ENCODE assay signal across 8 cellular contexts in the genomic region with DNA sequence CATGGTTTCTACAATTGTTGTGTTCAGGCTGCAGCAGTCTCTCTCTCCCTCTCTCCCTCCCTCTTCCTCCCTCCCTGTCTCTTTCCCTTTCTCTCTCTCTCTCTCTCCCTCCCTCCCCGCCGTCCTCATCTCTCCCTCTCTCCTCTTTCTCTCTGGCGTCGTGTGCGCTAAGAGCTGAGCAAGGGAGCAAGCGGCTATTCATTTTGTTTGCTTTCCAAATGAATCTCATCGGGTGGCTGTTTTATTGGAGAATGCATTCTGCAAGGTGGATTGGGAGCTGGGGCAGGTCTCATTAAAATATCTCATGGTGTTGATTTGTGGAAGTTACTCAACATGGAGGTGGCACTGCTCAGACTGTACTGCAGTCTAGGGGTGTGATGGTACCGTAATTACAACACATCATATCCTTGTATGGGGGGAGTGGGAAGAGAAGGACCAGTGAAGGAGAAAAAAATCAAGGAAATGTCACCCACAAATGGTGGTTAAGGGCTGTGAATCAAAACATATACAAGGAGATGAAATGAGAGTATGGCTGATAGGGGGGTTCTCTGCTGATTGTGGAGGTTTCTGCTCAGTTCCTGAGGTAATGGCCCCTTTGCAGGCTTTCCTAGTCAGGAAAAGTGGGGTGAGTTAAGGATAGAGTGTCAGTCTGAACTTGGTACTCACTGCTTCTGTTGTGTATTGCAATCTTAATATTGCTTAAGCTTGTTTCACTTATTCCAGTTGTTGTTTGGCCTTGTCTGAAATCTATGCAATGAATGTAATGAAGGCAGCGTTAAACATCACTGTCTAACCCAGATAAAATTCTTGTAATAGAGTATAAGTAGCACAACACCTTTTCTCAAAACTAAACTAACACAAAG. TPM values are rescaled to one million over a fixed set of nuclear protein-coding genes. Genes with fewer than 3 reads are reported as not detected.
DNase-seq lines count a peak whose midpoint lies in the region; FAIRE-seq and TF ChIP-seq lines count a peak whose summit lies in the region.

No MANE protein-coding gene starts in this region.

- H3K36me3 ChIP-seq in keratinocyte (ENCODE audit: control insufficient read depth in 2 of 2, extremely low read depth in 1 of 2, insufficient read depth in 2 of 2, low read length in 2 of 2) (peaks cover 10 to 27% of the 10 kb centered on the region in 2 experiments), stomach (peaks cover 27 to 43% (median 42%) of the 10 kb centered on the region in 4 donors)

- peak overlapping the region; percentile 75 for H3K9ac ChIP-seq in keratinocyte (ENCODE audit: control insufficient read depth, extremely low read depth, insufficient read depth, low read length)

- 2 to 6% (median 5%) methylated on average over 9 of the region's 9 CpGs for WGBS in stomach, 5 donors

- no peak for FAIRE-seq in keratinocyte (lab: Jason Lieb, UNC)

- in situ Hi-C loops in astrocyte of the cerebellum (cut with HindIII; ENCODE audit: low sequenced_read_pairs) = no loop called here

- no peaks in the 10 kb centered on the region for H3K9me3 ChIP-seq in keratinocyte (ENCODE audit: control insufficient read depth, low read depth, low read length)
- no peaks in the 10 kb centered on the region for H3K9me3 ChIP-seq in stomach

- TF ChIP-seq POLR2A in NB4 (IDR thresholded peaks at IDR 0.05; ENCODE audit: extremely low read depth, insufficient read length) (no peak), stomach (IDR thresholded peaks at IDR 0.05) (no peak)

- H3K79me2 ChIP-seq in keratinocyte (ENCODE audit: control insufficient read depth, insufficient read depth, low read length) = peaks cover 68% of the 10 kb centered on the region

- H3K4me2 ChIP-seq in keratinocyte (ENCODE audit: control insufficient read depth, extremely low read depth, insufficient read depth, low read depth, low read length) = peak overlapping the region; percentile 99

- H3K27me3 ChIP-seq in keratinocyte (ENCODE audit: control insufficient read depth, extremely low read depth, insufficient read depth, low read length) (no peaks in the 10 kb centered on the region), stomach (no peaks in the 10 kb centered on the region)

- H3K27ac ChIP-seq in keratinocyte (ENCODE audit: control insufficient read depth, insufficient read depth, low read length) = peak overlapping the region; percentile 73
- peak overlapping the region; percentile 54 to 99 (median 98) for H3K27ac ChIP-seq in stomach

- dilution Hi-C loops in keratinocyte (cut with MboI; ENCODE audit: extremely low pct_ligation_motif_present, low sequenced_read_pairs) = no loop called here

- no peaks in the 10 kb centered on the region for H3K9me1 ChIP-seq in keratinocyte (ENCODE audit: control insufficient read depth, extremely low read depth, insufficient read depth, low read length)

- no peak for TF ChIP-seq EP300 in stomach (IDR thresholded peaks at IDR 0.05)

- DNase-seq in COR-L47 (lab: John Stamatoyannopoulos, UW) = peak; percentile 17
- peak; percentile 60 for DNase-seq in NB4 (ENCODE audit: low read depth)
- no peak for DNase-seq in astrocyte of the cerebellum (ENCODE audit: low read depth)
- no peak for DNase-seq in keratinocyte (ENCODE audit: low read depth, low spot score)
- DNase-seq in stomach = no peak
- no peak for DNase-seq in NCI-H1930 (lab: John Stamatoyannopoulos, UW)
- DNase-seq in HCEC 1CT = no peak
- DNase-seq in activated gamma-delta T cell (lab: John Stamatoyannopoulos, UW) = no peak

- peaks cover 19% of the 10 kb centered on the region for H3K4me1 ChIP-seq in keratinocyte (ENCODE audit: control insufficient read depth, extremely low read depth, insufficient read depth, low read length)
- H3K4me1 ChIP-seq in stomach = peaks cover 24 to 61% (median 37%) of the 10 kb centered on the region in 4 donors

- no peak overlapping the region for H2AFZ ChIP-seq in keratinocyte (ENCODE audit: control insufficient read depth, low read length)

- H3K4me3 ChIP-seq in NB4 (ENCODE audit: low read depth, low read length) (peak overlapping the region; percentile 98), astrocyte of the cerebellum (ENCODE audit: low read depth, low read length) (peak overlapping the region; percentile 80), keratinocyte (ENCODE audit: control insufficient read depth in 2 of 3, extremely low read depth in 1 of 3, insufficient read depth in 2 of 3, low read depth in 1 of 3, low read length in 3 of 3) (peak overlapping the region; percentile 70 to 99 (median 97)), stomach (peak overlapping the region; percentile 88 to 100 (median 97))

- H4K20me1 ChIP-seq in keratinocyte (ENCODE audit: control insufficient read depth, extremely low read depth, insufficient read depth, low read length) = peaks cover 9% of the 10 kb centered on the region

- intact Hi-C loops in stomach (cut with DNase I; ENCODE audit: low total_unique reads) = no loop called here

- TF ChIP-seq CTCF in NB4 (IDR thresholded peaks at IDR 0.05; ENCODE audit: low read depth, low read length) = no peak
- no peak for TF ChIP-seq CTCF in astrocyte of the cerebellum (IDR thresholded peaks at IDR 0.05; ENCODE audit: low read depth, low read length, missing control alignments)
- no peak for TF ChIP-seq CTCF in keratinocyte (optimal IDR thresholded peaks at IDR 0.05 in 1 of 3, IDR thresholded peaks at IDR 0.05 in 1 of 3, conservative IDR thresholded peaks at IDR 0.05 in 1 of 3; ENCODE audit: extremely low read depth in 1 of 3, insufficient read depth in 2 of 3, low read length in 3 of 3)
- no peak for TF ChIP-seq CTCF in stomach (IDR thresholded peaks at IDR 0.05)

RNA-seq across cellular contexts. Expression of gene MSL1, which starts 2.7 kb away (rescaled TPM):
- 41.8 to 66.8 TPM (median 56.9 TPM) in 3 replicates for polyA plus RNA-seq in keratinocyte
- polyA plus RNA-seq in keratinocyte (2011; ENCODE audit: low read depth) = 54.9 TPM
- 31.4 and 53.5 TPM in 2 replicates for polyA plus RNA-seq in keratinocyte (2011; cell fraction: cytosol; rRNA removed)
- polyA plus RNA-seq in keratinocyte (2011; cell fraction: nucleus; rRNA removed) = 106 and 140 TPM in 2 replicates
- polyA plus RNA-seq in keratinocyte (2012; ENCODE audit: low replicate concordance) = 42.8 and 49.4 TPM in 2 replicates
- 9.9 to 38.5 TPM (median 27.3 TPM) in 3 replicates for polyA minus RNA-seq in keratinocyte
- polyA minus RNA-seq in keratinocyte (2011; cell fraction: cytosol; rRNA and poly(A)+ RNA removed) = 23.0 TPM
- polyA minus RNA-seq in keratinocyte (2011; cell fraction: nucleus; rRNA and poly(A)+ RNA removed) = 28.5 and 50.4 TPM in 2 replicates
- total RNA-seq in stomach = 100 to 1,000 TPM in 2 of 5 donors, 10 to 100 TPM in 3; 47.1 to 322 (median 90.1) TPM
- polyA plus RNA-seq in stomach = 10 to 100 TPM; 29.3 to 63.8 (median 32.7) TPM

RNA-seq across cellular contexts. Expression of gene CASC3, which starts 15.8 kb away (rescaled TPM):
- polyA plus RNA-seq in keratinocyte (17.3 to 32.1 TPM (median 26.9 TPM) in 3 replicates), stomach (10 to 100 TPM; 27.6 to 42.2 (median 37.0) TPM)
- polyA plus RNA-seq in keratinocyte (2011; ENCODE audit: low read depth) = 37.1 TPM
- polyA plus RNA-seq in keratinocyte (2011; cell fraction: cytosol; rRNA removed) = 15.8 and 24.7 TPM in 2 replicates
- polyA plus RNA-seq in keratinocyte (2011; cell fraction: nucleus; rRNA removed) = 70.6 and 74.1 TPM in 2 replicates
- 27.0 and 27.8 TPM in 2 replicates for polyA plus RNA-seq in keratinocyte (2012; ENCODE audit: low replicate concordance)
- polyA minus RNA-seq in keratinocyte = 12.6 to 81.1 TPM (median 23.1 TPM) in 3 replicates
- 16.5 TPM for polyA minus RNA-seq in keratinocyte (2011; cell fraction: cytosol; rRNA and poly(A)+ RNA removed)
- 12.3 and 18.8 TPM in 2 replicates for polyA minus RNA-seq in keratinocyte (2011; cell fraction: nucleus; rRNA and poly(A)+ RNA removed)
- 100 to 1,000 TPM in 2 of 5 donors, 10 to 100 TPM in 3; 41.9 to 198 (median 85.5) TPM for total RNA-seq in stomach

RNA-seq across cellular contexts. Expression of gene NR1D1, which starts 24.1 kb away (rescaled TPM):
- 0.46 to 7.5 TPM (median 1.0 TPM) in 3 replicates for polyA plus RNA-seq in keratinocyte
- polyA plus RNA-seq in keratinocyte (2011; ENCODE audit: low read depth) = 25.7 TPM
- polyA plus RNA-seq in keratinocyte (2011; cell fraction: cytosol; rRNA removed) = 2.4 and 5.9 TPM in 2 replicates
- 8.9 and 15.2 TPM in 2 replicates for polyA plus RNA-seq in keratinocyte (2011; cell fraction: nucleus; rRNA removed)
- 12.2 and 71.1 TPM in 2 replicates for polyA plus RNA-seq in keratinocyte (2012; ENCODE audit: low replicate concordance)
- polyA minus RNA-seq in keratinocyte = 2.1 to 31.5 TPM (median 3.6 TPM) in 3 replicates
- polyA minus RNA-seq in keratinocyte (2011; cell fraction: cytosol; rRNA and poly(A)+ RNA removed) = 7.7 TPM
- polyA minus RNA-seq in keratinocyte (2011; cell fraction: nucleus; rRNA and poly(A)+ RNA removed) = 5.7 and 10.2 TPM in 2 replicates
- total RNA-seq in stomach = 10 to 100 TPM in 2 of 5 donors, 1 to 10 TPM in 3; 2.8 to 14.9 (median 9.0) TPM
- polyA plus RNA-seq in stomach = 10 to 100 TPM in 1 of 3 donors, 1 to 10 TPM in 2; 5.5 to 20.5 (median 9.6) TPM

RNA-seq across cellular contexts. Expression of gene RAPGEFL1, which starts 52.8 kb away (rescaled TPM):
- polyA plus RNA-seq in keratinocyte (13.2 to 37.6 TPM (median 21.8 TPM) in 3 replicates), stomach (10 to 100 TPM in 2 of 3 donors, 1 to 10 TPM in 1; 5.2 to 76.8 (median 15.4) TPM)
- polyA plus RNA-seq in keratinocyte (2011; ENCODE audit: low read depth) = 36.7 TPM
- 12.2 and 17.2 TPM in 2 replicates for polyA plus RNA-seq in keratinocyte (2011; cell fraction: cytosol; rRNA removed)
- 56.0 and 73.6 TPM in 2 replicates for polyA plus RNA-seq in keratinocyte (2011; cell fraction: nucleus; rRNA removed)
- 10.0 and 79.0 TPM in 2 replicates for polyA plus RNA-seq in keratinocyte (2012; ENCODE audit: low replicate concordance)
- polyA minus RNA-seq in keratinocyte = 27.5 to 39.7 TPM (median 28.6 TPM) in 3 replicates
- 13.4 TPM for polyA minus RNA-seq in keratinocyte (2011; cell fraction: cytosol; rRNA and poly(A)+ RNA removed)
- 21.4 and 23.1 TPM in 2 replicates for polyA minus RNA-seq in keratinocyte (2011; cell fraction: nucleus; rRNA and poly(A)+ RNA removed)
- total RNA-seq in stomach = 100 to 1,000 TPM in 1 of 5 donors, 10 to 100 TPM in 3, 1 to 10 TPM in 1; 8.5 to 294 (median 29.0) TPM

Comparison
In these comparisons a context has a peak if more than half of its experiments do, and no peak if none do; other contexts are left out.
1. DNase-seq: peak in COR-L47 (single experiment) and NB4 (single experiment); none in astrocyte of the cerebellum (single experiment), keratinocyte (single experiment), stomach (single experiment), NCI-H1930 (0 of 2), HCEC 1CT (single experiment) and activated gamma-delta T cell (single experiment).
2. Peak in every context shown above with its lines, with median percentiles within 50 percentile points of each other: H3K4me3 ChIP-seq.